8 cellular contexts compared by ENCODE assay signal in the genomic region with DNA sequence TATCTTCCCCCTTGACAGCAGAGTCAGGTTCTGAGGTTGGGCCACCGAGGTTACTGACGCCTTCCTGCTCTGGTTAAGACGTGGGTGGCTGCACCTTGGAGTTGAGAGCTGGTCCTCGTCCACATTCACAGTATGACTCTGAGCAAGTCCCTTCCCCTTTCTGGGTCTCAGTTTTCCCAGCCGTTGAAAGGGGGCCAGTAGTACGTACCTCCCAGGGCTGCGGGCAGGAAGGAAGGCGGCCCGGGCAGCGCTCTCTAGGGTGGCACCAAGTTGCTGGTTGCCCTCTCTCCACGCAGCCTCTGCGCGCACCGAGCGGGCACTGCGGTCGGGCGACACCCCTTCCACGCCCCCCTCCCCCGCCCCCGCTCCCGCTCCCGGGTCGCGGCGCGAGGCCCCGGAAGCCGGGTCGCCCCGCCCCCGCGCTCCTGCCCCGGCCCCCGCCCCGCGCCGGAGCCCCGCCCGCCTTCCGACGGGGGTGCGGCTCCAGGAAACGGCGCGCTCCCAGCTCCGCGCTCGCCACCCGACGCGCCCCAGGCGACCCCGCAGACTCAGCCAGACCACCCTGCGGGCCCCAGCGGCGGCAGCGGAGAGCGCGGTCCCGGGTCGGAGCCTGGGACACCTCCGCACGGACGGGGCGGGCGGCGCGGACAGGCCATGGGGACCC. TPM values are rescaled to one million over a fixed set of nuclear protein-coding genes. Genes with fewer than 3 reads are reported as not detected.
DNase-seq lines count a peak whose midpoint lies in the region; ATAC-seq and TF ChIP-seq lines count a peak whose summit lies in the region.

Gene EHBP1L1 (plus strand): TSS at position 486 of the 664 bp plus-strand sequence. CDS start 250 bp downstream, outside the sequence.

- H3K4me3 Mint-ChIP-seq in progenitor cell of endocrine pancreas (ENCODE audit: low read depth) = peak within 1 kb of the TSS; percentile 69

- peak within 1 kb of the TSS; percentile 66 for H3K4me3 ChIP-seq in SJCRH30
- H3K4me3 ChIP-seq in uterus = peak within 1 kb of the TSS; percentile 56 to 70

- peak; percentile 35 for ATAC-seq in HG02798 (IDR thresholded peaks at IDR 0.05; ENCODE audit: poor library complexity, unreplicated experiment)

- in situ Hi-C loops in Caki2 (cut with HindIII; ENCODE audit: low pct_unique_long_range_greater_than_20kb, low sequenced_read_pairs) = no loop called here

- TF ChIP-seq POLR2A in uterus (IDR thresholded peaks at IDR 0.05) = peak in 1 of 2 donors; percentile 49

- H3K4me1 Mint-ChIP-seq in progenitor cell of endocrine pancreas (ENCODE audit: low read depth) = peaks cover 23% of the 10 kb centered on the region

- H3K27me3 ChIP-seq in SJCRH30 (no peaks in the 10 kb centered on the region), uterus (no peaks in the 10 kb centered on the region)

- peaks cover 2% of the 10 kb centered on the region for H3K36me3 Mint-ChIP-seq in progenitor cell of endocrine pancreas (ENCODE audit: insufficient read depth)

- TF ChIP-seq CTCF in progenitor cell of endocrine pancreas (IDR thresholded peaks at IDR 0.05; ENCODE audit: unreplicated experiment) (no peak), uterus (IDR thresholded peaks at IDR 0.05) (no peak)

- DNase-seq in Caki2 (ENCODE audit: low read depth) (peak; percentile 66), SJCRH30 (peak in 1 of 2 experiments; percentile 55), glomerular endothelial cell (ENCODE audit: extremely low read depth, low read depth, low spot score) (no peak), progenitor cell of endocrine pancreas (ENCODE audit: low spot score, unreplicated experiment) (no peak), uterus (peak; percentile 61 to 71), NCI-H2029 (lab: John Stamatoyannopoulos, UW) (no peak)
- peak; percentile 57 for DNase-seq in activated gamma-delta T cell treated with anti-CD3 and anti-CD28 coated beads, Interleukin-2, amount 50 U/mL, for 16 hours (ENCODE audit: low read depth)

- H3K9me3 ChIP-seq in SJCRH30 (replicated peaks) (no peaks in the 10 kb centered on the region), uterus (no peaks in the 10 kb centered on the region)

- H3K27me3 Mint-ChIP-seq in progenitor cell of endocrine pancreas = peaks cover 27% of the 10 kb centered on the region

- peak within 1 kb of the TSS; percentile 56 for H3K27ac Mint-ChIP-seq in progenitor cell of endocrine pancreas

- peak within 1 kb of the TSS; percentile 24 for H3K27ac ChIP-seq in SJCRH30
- H3K27ac ChIP-seq in uterus = peak within 1 kb of the TSS; percentile 84 to 92

- H3K9me3 Mint-ChIP-seq in progenitor cell of endocrine pancreas (ENCODE audit: low read depth) = no peaks in the 10 kb centered on the region

- H3K36me3 ChIP-seq in SJCRH30 (no peaks in the 10 kb centered on the region), uterus (no peaks in the 10 kb centered on the region)

- H3K4me1 ChIP-seq in SJCRH30 = peaks cover 37% of the 10 kb centered on the region
- peaks cover 12 to 43% of the 10 kb centered on the region in 2 donors for H3K4me1 ChIP-seq in uterus

- intact Hi-C loops in uterus (cut with DNase I; ENCODE audit: low total_unique reads) = no loop called here

RNA-seq across cellular contexts. Expression of gene EHBP1L1, which starts in this region (rescaled TPM):
- total RNA-seq in Caki2 (2014; rRNA removed; shearing (Covaris generic); ENCODE audit: low replicate concordance) = 35.3 and 39.2 TPM in 2 replicates
- total RNA-seq in SJCRH30 (2014; rRNA removed; shearing (Covaris generic)) = 16.8 and 18.5 TPM in 2 replicates
- 24.4 and 27.8 TPM in 2 replicates for total RNA-seq in glomerular endothelial cell
- 13.0 and 15.2 TPM in 2 replicates for total RNA-seq in progenitor cell of endocrine pancreas
- total RNA-seq in uterus = 100 to 1,000 TPM in 1 of 4 donors, 10 to 100 TPM in 3; 44.2 to 159 (median 69.5) TPM

Comparison
In these comparisons a context has a peak if more than half of its experiments do, and no peak if none do; other contexts are left out.
1. DNase-seq: peak in Caki2 (single experiment), activated gamma-delta T cell treated with anti-CD3 and anti-CD28 coated beads, Interleukin-2, amount 50 U/mL, for 16 hours (single experiment) and uterus (2 of 2); none in glomerular endothelial cell (single experiment), progenitor cell of endocrine pancreas (single experiment) and NCI-H2029 (single experiment).